Comparison of ENCODE assay signal across 8 cellular contexts in the genomic region with DNA sequence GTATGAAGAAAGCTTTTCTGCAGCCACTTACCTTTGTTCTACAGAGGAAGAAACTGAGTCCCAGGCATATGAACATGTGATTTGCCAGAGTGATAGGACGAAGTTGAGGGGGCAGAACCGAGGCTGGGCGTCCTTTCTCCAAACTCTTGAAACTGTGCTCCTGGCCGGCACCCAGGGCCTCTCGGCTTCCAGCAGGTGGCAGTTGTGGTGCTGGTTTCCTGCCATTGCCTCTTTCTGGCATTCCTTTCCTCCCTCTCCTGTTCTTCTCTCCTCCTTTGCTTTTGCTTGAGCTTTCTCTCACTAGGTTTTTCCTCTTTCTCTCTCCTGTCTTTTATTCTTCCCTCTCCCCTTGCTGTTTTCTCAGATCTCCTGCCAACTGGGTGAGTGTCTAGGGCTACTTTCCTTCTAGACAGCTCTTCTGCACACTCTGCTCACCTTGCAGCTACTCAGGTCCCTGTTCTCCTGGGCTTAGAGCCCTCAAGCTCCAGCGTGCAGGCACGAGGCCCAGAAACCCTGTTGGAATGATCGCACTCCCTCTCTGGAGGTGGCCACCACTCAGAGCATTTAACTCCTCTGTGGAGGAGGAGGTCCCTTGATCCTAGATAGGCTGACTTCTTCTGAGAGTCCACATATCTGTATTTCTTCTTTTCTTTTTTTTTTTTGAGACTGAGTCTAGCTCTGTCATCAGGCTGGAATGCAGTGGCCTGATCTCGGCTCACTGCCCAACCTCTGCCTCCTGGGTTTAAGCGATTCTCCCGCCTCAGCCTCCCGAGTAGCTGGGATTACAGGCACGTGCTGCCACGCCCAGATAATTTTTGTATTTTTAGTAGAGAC. TPM values are rescaled to one million over a fixed set of nuclear protein-coding genes. Genes with fewer than 3 reads are reported as not detected.
DNase-seq lines count a peak whose midpoint lies in the region; ATAC-seq and TF ChIP-seq lines count a peak whose summit lies in the region.

No MANE protein-coding gene starts in this region.

- no peak for TF ChIP-seq POLR2A in tibial nerve (IDR thresholded peaks at IDR 0.05)

- TF ChIP-seq CTCF in AG09319 (IDR thresholded peaks at IDR 0.05; ENCODE audit: low read depth, low read length) (peak; percentile 57), HFFc6 (IDR thresholded peaks at IDR 0.05) (peak; percentile 70), brain (conservative IDR thresholded peaks at IDR 0.05) (peak; percentile 51 to 63), tibial nerve (IDR thresholded peaks at IDR 0.05) (peak in 3 of 5 experiments; percentile 41 to 56 (median 43))

- peaks cover 5% of the 10 kb centered on the region; the same call in 1 of the 2 replicates for H3K36me3 Mint-ChIP-seq in HFFc6 (ENCODE audit: low read depth)
- H3K36me3 Mint-ChIP-seq in brain, result peaks cover 5% of the 10 kb centered on the region

- no peaks in the 10 kb centered on the region for H3K9me3 Mint-ChIP-seq in HFFc6
- no peaks in the 10 kb centered on the region for H3K9me3 Mint-ChIP-seq in brain

- no peak for ATAC-seq in HG03432 (IDR thresholded peaks at IDR 0.05; ENCODE audit: unreplicated experiment)
- no peak for ATAC-seq in HG03108 (IDR thresholded peaks at IDR 0.05; ENCODE audit: unreplicated experiment)

- H3K27me3 ChIP-seq in tibial nerve, result no peaks in the 10 kb centered on the region

- H3K27ac Mint-ChIP-seq in HFFc6 (peak overlapping the region; percentile 85), brain (peak overlapping the region in 4 of 5 experiments; percentile 8 to 59 (median 34))

- peaks cover 0 to 4% (median 0%) of the 10 kb centered on the region in 3 donors for H3K36me3 ChIP-seq in tibial nerve

- TF ChIP-seq EP300 in tibial nerve (IDR thresholded peaks at IDR 0.05), result no peak

- WGBS in tibial nerve, 2 donors, result 24 to 27% methylated on average over 14 of the region's 14 CpGs

- H3K4me1 ChIP-seq in tibial nerve, result peaks cover 0 to 67% (median 11%) of the 10 kb centered on the region in 4 donors

- H3K4me1 Mint-ChIP-seq in HFFc6 (ENCODE audit: low read depth) (peaks cover 66% of the 10 kb centered on the region), brain (peaks cover 48% of the 10 kb centered on the region)

- H3K27ac ChIP-seq in tibial nerve, result peak overlapping the region in 2 of 4 donors; percentile 45 to 70

- no peaks in the 10 kb centered on the region for H3K9me3 ChIP-seq in tibial nerve

- H3K4me3 ChIP-seq in tibial nerve, result no peak overlapping the region

- peak overlapping the region; percentile 77 for H3K4me3 Mint-ChIP-seq in HFFc6
- peak overlapping the region in 1 of 5 experiments; percentile 3 for H3K4me3 Mint-ChIP-seq in brain

- DNase-seq in AG09319 (ENCODE audit: extremely low read depth, low read depth), result no peak
- DNase-seq in HFFc6, result peak; percentile 64
- peak; percentile 84 for DNase-seq in kidney tubule cell (ENCODE audit: low spot score)
- peak in 1 of 2 donors; percentile 37 for DNase-seq in tibial nerve (ENCODE audit: low spot score in 2 of 2)
- no peak for DNase-seq in NCI-H2171 treated with DMSO at 0.1 percent for 48 hours (lab: John Stamatoyannopoulos, UW)

- H3K27me3 Mint-ChIP-seq in HFFc6 (ENCODE audit: insufficient read depth) (no peaks in the 10 kb centered on the region; the same call in 1 of the 2 replicates), brain (no peaks in the 10 kb centered on the region)

RNA-seq across cellular contexts. Expression of gene TRAK1, which starts 26.2 kb away (rescaled TPM):
- 10 to 100 TPM; 50.6 to 54.3 (median 52.3) TPM for total RNA-seq in HFFc6 (2021; fragmentation: NEBNext Ultra II Directional; extraction: Animal tissue kit (Norgen Biotek cat#: 25700))
- polyA plus RNA-seq in brain (ENCODE audit: insufficient read depth, low read depth, low replicate concordance), result 28.8 TPM
- total RNA-seq in tibial nerve, result 10 to 100 TPM; 28.6 to 68.1 (median 35.5) TPM

Comparison
In these comparisons a context has a peak if more than half of its experiments do, and no peak if none do; other contexts are left out.
1. DNase-seq: peak in HFFc6 (single experiment) and kidney tubule cell (single experiment); none in AG09319 (single experiment) and NCI-H2171 treated with DMSO at 0.1 percent for 48 hours (single experiment).
2. Peak in every context shown above with its lines, with median percentiles within 50 percentile points of each other: CTCF ChIP-seq.